Comparison of ENCODE assay signal across 26 cellular contexts in genomic region chrX:20177093-20177492, GRCh38.
"Had no signal": no experiment of that assay in that cellular context is flagged by ENCODE, and none has a peak within 500 bp of the region (broad histone marks: within the 10 kb centered on the region; RNA-seq: fewer than 3 reads in every experiment).

No MANE protein-coding gene starts in this region.

- H3K4me1 ChIP-seq: esophagus squamous epithelium, gastrocnemius medialis, left lung, lower lobe of right lung had no signal

- H3K9me3 ChIP-seq: esophagus squamous epithelium, gastrocnemius medialis, heart right ventricle, left lung, lower lobe of right lung, mucosa of descending colon had no signal

- H3K27me3 ChIP-seq: esophagus squamous epithelium had no signal

- H3K4me3 ChIP-seq: esophagus squamous epithelium, gastrocnemius medialis, heart right ventricle, left lung, lower lobe of right lung, mucosa of descending colon had no signal

- FAIRE-seq: endometrium, islet of Langerhans, keratinocyte had no signal

- DNase-seq: cortex of kidney; effector CD8-positive, alpha-beta T cell; effector memory CD8-positive, alpha-beta T cell; endodermal cell; erythroblast; esophagus squamous epithelium; foreskin fibroblast; foreskin melanocyte; gastrocnemius medialis; glutamatergic neuron; head of caudate nucleus; heart right ventricle; hippocampal formation; left cardiac atrium; left lung; left ventricle myocardium superior; lower lobe of right lung; mesenchymal stem cell; mucosa of descending colon; naive B cell; naive thymus-derived CD8-positive, alpha-beta T cell had no signal

- ATAC-seq: effector memory CD8-positive, alpha-beta T cell; esophagus mucosa; gastrocnemius medialis; heart right ventricle; left cardiac atrium; left lung; left ventricle myocardium superior; lower lobe of right lung; mucosa of descending colon; naive thymus-derived CD8-positive, alpha-beta T cell had no signal

- H3K27ac ChIP-seq: epithelial cell of prostate, esophagus squamous epithelium, gastrocnemius medialis, heart right ventricle, left lung, lower lobe of right lung had no signal
